ENCODE assay signal across 1 cellular context in the genomic region with DNA sequence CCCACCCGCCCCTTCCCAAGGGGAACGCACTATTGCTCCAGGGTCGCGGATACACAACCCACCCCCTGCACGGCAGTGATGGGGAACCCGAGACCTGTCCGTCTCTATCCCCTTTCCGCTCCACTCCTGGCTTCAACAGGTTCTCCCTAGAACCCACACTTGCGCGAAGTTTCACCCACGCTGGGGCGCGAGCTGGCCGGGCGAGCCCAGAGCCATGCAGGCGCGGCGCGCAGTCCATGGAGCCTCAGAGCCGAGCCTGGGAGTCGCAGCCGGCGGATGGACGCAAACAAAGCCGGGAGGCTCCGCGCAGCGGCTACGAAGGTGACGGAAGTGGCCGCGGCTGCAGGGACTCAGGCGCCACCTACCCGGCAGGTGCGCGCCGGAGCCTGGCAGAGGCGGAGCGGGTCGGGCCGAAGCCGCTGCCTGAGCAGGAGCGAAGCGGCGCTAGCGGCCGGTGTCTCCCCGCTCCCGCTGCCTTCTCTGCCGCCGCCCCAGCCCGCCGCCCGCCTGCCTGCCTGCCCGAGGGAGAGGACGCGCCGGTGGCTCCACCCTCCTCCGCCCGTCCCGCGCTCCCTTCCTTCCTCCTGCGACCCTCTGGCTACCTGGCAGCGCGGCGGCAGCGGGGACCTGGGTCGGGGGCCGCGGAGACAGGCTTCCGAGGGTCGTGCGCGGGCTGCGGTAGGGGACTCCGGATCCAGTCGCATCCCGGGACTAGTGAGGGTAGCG.
TF ChIP-seq lines count a peak whose summit lies in the region.

No MANE protein-coding gene starts in this region.

TF ChIP-seq in HepG2, 621 proteins besides CTCF, POLR2A, EP300 and RAD21 (continued from another document):
- 0 out of 2 replicates have a peak, but pooled peaks have one; percentile 27 for TF ChIP-seq POGK (CRISPR knock-in tag; conservative IDR thresholded peaks at IDR 0.05)
- TF ChIP-seq ZNF512 (CRISPR knock-in tag; IDR thresholded peaks at IDR 0.05): no peak
- TF ChIP-seq MTF2 (CRISPR knock-in tag; IDR thresholded peaks at IDR 0.05; ENCODE audit: borderline replicate concordance): peak; percentile 90; the same call in 1 of the 2 replicates
- peak; percentile 99 for TF ChIP-seq NAIF1 (CRISPR knock-in tag; IDR thresholded peaks at IDR 0.05; ENCODE audit: borderline replicate concordance)
- no peak for TF ChIP-seq ISL2 (CRISPR knock-in tag; IDR thresholded peaks at IDR 0.05)
- no peak for TF ChIP-seq ZNF296 (CRISPR knock-in tag; conservative IDR thresholded peaks at IDR 0.05)
- TF ChIP-seq ZNF687 (CRISPR knock-in tag; IDR thresholded peaks at IDR 0.05): peak; percentile 66
- no peak for TF ChIP-seq ZBTB7B (CRISPR knock-in tag; IDR thresholded peaks at IDR 0.05)
- peak; percentile 28; the same call in 1 of the 2 replicates for TF ChIP-seq MYC (CRISPR knock-in tag; IDR thresholded peaks at IDR 0.05; ENCODE audit: borderline replicate concordance)
- TF ChIP-seq ERF (CRISPR knock-in tag; IDR thresholded peaks at IDR 0.05): 0 out of 2 replicates have a peak, but pooled peaks have one; percentile 34
- no peak for TF ChIP-seq ASH2L (IDR thresholded peaks at IDR 0.05; ENCODE audit: insufficient read length, low read depth, low read length)
- TF ChIP-seq PAWR (CRISPR knock-in tag; IDR thresholded peaks at IDR 0.05; ENCODE audit: borderline replicate concordance): no peak
- TF ChIP-seq, protein P1, sequence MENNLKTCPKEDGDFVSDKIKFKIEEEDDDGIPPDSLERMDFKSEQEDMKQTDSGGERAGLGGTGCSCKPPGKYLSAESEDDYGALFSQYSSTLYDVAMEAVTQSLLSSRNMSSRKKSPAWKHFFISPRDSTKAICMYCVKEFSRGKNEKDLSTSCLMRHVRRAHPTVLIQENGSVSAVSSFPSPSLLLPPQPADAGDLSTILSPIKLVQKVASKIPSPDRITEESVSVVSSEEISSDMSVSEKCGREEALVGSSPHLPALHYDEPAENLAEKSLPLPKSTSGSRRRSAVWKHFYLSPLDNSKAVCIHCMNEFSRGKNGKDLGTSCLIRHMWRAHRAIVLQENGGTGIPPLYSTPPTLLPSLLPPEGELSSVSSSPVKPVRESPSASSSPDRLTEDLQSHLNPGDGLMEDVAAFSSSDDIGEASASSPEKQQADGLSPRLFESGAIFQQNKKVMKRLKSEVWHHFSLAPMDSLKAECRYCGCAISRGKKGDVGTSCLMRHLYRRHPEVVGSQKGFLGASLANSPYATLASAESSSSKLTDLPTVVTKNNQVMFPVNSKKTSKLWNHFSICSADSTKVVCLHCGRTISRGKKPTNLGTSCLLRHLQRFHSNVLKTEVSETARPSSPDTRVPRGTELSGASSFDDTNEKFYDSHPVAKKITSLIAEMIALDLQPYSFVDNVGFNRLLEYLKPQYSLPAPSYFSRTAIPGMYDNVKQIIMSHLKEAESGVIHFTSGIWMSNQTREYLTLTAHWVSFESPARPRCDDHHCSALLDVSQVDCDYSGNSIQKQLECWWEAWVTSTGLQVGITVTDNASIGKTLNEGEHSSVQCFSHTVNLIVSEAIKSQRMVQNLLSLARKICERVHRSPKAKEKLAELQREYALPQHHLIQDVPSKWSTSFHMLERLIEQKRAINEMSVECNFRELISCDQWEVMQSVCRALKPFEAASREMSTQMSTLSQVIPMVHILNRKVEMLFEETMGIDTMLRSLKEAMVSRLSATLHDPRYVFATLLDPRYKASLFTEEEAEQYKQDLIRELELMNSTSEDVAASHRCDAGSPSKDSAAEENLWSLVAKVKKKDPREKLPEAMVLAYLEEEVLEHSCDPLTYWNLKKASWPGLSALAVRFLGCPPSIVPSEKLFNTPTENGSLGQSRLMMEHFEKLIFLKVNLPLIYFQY (CRISPR knock-in tag; IDR thresholded peaks at IDR 0.05; ENCODE audit: borderline replicate concordance): peak; percentile 73; the same call in 1 of the 2 replicates
- TF ChIP-seq ELF3 (CRISPR knock-in tag; IDR thresholded peaks at IDR 0.05): 0 out of 2 replicates have a peak, but pooled peaks have one; percentile 35
- TF ChIP-seq GTF3A (CRISPR knock-in tag; conservative IDR thresholded peaks at IDR 0.05): 0 out of 2 replicates have a peak, but pooled peaks have one; percentile 49
- TF ChIP-seq DNMT1 (CRISPR knock-in tag; IDR thresholded peaks at IDR 0.05): peak; percentile 49; the same call in 1 of the 2 replicates
- TF ChIP-seq ZFP91 (CRISPR knock-in tag; IDR thresholded peaks at IDR 0.05; ENCODE audit: borderline replicate concordance): peak; percentile 57; the same call in 1 of the 2 replicates
- no peak for TF ChIP-seq CCDC6 (CRISPR knock-in tag; IDR thresholded peaks at IDR 0.05)
- TF ChIP-seq ZNF761 (CRISPR knock-in tag; conservative IDR thresholded peaks at IDR 0.05): 0 out of 2 replicates have a peak, but pooled peaks have one; percentile 37
- peak; percentile 51; the same call in 1 of the 2 replicates for TF ChIP-seq ZNF788 (CRISPR knock-in tag; IDR thresholded peaks at IDR 0.05; ENCODE audit: borderline replicate concordance)
- peak; percentile 99 for TF ChIP-seq ZNF800 (CRISPR knock-in tag; IDR thresholded peaks at IDR 0.05)
- 0 out of 2 replicates have a peak, but pooled peaks have one; percentile 33 for TF ChIP-seq TFDP2 (CRISPR knock-in tag; IDR thresholded peaks at IDR 0.05)
- TF ChIP-seq NCOR1 (IDR thresholded peaks at IDR 0.05; ENCODE audit: borderline replicate concordance, low read length): no peak
- no peak for TF ChIP-seq ZNF354B (CRISPR knock-in tag; IDR thresholded peaks at IDR 0.05)
- peak; percentile 41 for TF ChIP-seq ZEB1 (IDR thresholded peaks at IDR 0.05; ENCODE audit: insufficient replicate concordance, low read depth)
- no peak for TF ChIP-seq ZNF564 (CRISPR knock-in tag; IDR thresholded peaks at IDR 0.05)
- peak; percentile 22; the same call in 1 of the 2 replicates for TF ChIP-seq STAG1 (CRISPR knock-in tag; IDR thresholded peaks at IDR 0.05)
TF ChIP-seq in HepG2: peak in this region for 42.
